In genomic region chr1:31855038-31855845, GRCh38 we compare ENCODE assay signal across 13 cellular contexts. TPM values are rescaled to one million over a fixed set of nuclear protein-coding genes. Genes with fewer than 3 reads are reported as not detected.
A peak's percentile ranks its signal among the peaks of the same experiment; 100 is the strongest.
DNase-seq lines count a peak whose midpoint lies in the region; ATAC-seq and TF ChIP-seq lines count a peak whose summit lies in the region.
"Had no signal": no experiment of that assay in that cellular context is flagged by ENCODE, and none has a peak within 500 bp of the region (broad histone marks: within the 10 kb centered on the region; RNA-seq: fewer than 3 reads in every experiment).

No MANE protein-coding gene starts in this region.

- H3K27me3 ChIP-seq in effector memory CD4-positive, alpha-beta T cell (replicated peaks; ENCODE audit: control insufficient read depth, insufficient read depth, low read length, poor library complexity, severe bottlenecking), result no peaks in the 10 kb centered on the region
- H3K27me3 ChIP-seq: SJSA1 had no signal

- peak overlapping the region; percentile 45 for H3K27ac ChIP-seq in 22Rv1
- H3K27ac ChIP-seq in effector memory CD4-positive, alpha-beta T cell (ENCODE audit: insufficient read depth, low read length, poor library complexity, severe bottlenecking), result no peak overlapping the region
- H3K27ac ChIP-seq: SJSA1 had no signal

- H3K9me3 ChIP-seq in effector memory CD4-positive, alpha-beta T cell (ENCODE audit: control insufficient read depth, low read length), result no peaks in the 10 kb centered on the region
- H3K9me3 ChIP-seq: SJSA1 had no signal

- TF ChIP-seq CTCF in 22Rv1 (IDR thresholded peaks at IDR 0.05) (no peak), fibroblast of mammary gland (conservative IDR thresholded peaks at IDR 0.05; ENCODE audit: control insufficient read depth, insufficient read depth, low read depth, low read length) (no peak)

- H3K36me3 ChIP-seq in effector memory CD4-positive, alpha-beta T cell (ENCODE audit: control insufficient read depth, insufficient read depth, low read length), result no peaks in the 10 kb centered on the region
- H3K36me3 ChIP-seq: SJSA1 had no signal

- no peak for ATAC-seq in HG03095 (IDR thresholded peaks at IDR 0.05; ENCODE audit: unreplicated experiment)
- ATAC-seq: activated CD8-positive, alpha-beta memory T cell treated with anti-CD3 and anti-CD28 coated beads, Interleukin-2, amount 10 ng/mL, durations not matched to agents 7 days and 5 days had no signal

- no peak overlapping the region for H3K4me3 ChIP-seq in fibroblast of mammary gland (ENCODE audit: control insufficient read depth, low read depth, low read length)
- no peak overlapping the region for H3K4me3 ChIP-seq in effector memory CD4-positive, alpha-beta T cell (ENCODE audit: insufficient read depth, low read depth, low read length, poor library complexity, severe bottlenecking)
- H3K4me3 ChIP-seq: SJSA1 had no signal

- DNase-seq in EH (ENCODE audit: low read depth) (peak; percentile 73), fibroblast of mammary gland (ENCODE audit: low read depth) (peak; percentile 51), NCI-H1436 (lab: John Stamatoyannopoulos, UW) (no peak), globus pallidus (ENCODE audit: low spot score) (no peak)
- no peak for DNase-seq in effector memory CD4-positive, alpha-beta T cell
- DNase-seq: activated CD8-positive, alpha-beta memory T cell treated with anti-CD3 and anti-CD28 coated beads, Interleukin-2, amount 10 ng/mL, durations not matched to agents 7 days and 5 days; CD4-positive, alpha-beta memory T cell; nephron progenitor cell; stimulated activated CD4-positive, alpha-beta T cell treated with anti-CD3 and anti-CD28 coated beads, Interleukin-2, amount 100 ng/mL, for 48 hours had no signal

- H3K4me1 ChIP-seq in effector memory CD4-positive, alpha-beta T cell (ENCODE audit: control insufficient read depth, insufficient read depth, low read length, poor library complexity, severe bottlenecking), result no peaks in the 10 kb centered on the region

TF ChIP-seq in PFSK-1, 5 proteins besides CTCF, POLR2A, EP300 and RAD21:
- TF ChIP-seq TAF1 (IDR thresholded peaks at IDR 0.05; ENCODE audit: borderline replicate concordance, insufficient read depth, low read length) (no peak), REST (IDR thresholded peaks at IDR 0.05; ENCODE audit: insufficient read depth in 1 of 2, low read depth in 2 of 2, low read length in 2 of 2) (0 out of 4 replicates have a peak, but pooled peaks of 1 of the 2 experiments have one; percentile 7), POLR2AphosphoS5 (IDR thresholded peaks at IDR 0.05; ENCODE audit: low read depth, low read length) (no peak), SIN3A (IDR thresholded peaks at IDR 0.05; ENCODE audit: borderline replicate concordance, insufficient read depth, low read length) (peak; percentile 62; the same call in 1 of the 2 replicates), FOXP2 (optimal IDR thresholded peaks at IDR 0.05; ENCODE audit: borderline replicate concordance, extremely low read depth, extremely low read length, insufficient read depth) (no peak)
TF ChIP-seq in PFSK-1: peak in this region for 2.

RNA-seq across cellular contexts. Expression of gene SPOCD1, which starts 39.4 kb away (rescaled TPM):
- polyA plus RNA-seq in PFSK-1 (2012; ENCODE audit: insufficient read length, low read depth), result 6.0 TPM
- polyA plus RNA-seq: CD4-positive, alpha-beta memory T cell had no signal

Comparison
In these comparisons a context has a peak if more than half of its experiments do, and no peak if none do; other contexts are left out.
1. DNase-seq: peak in EH (single experiment) and fibroblast of mammary gland (single experiment); none in NCI-H1436 (single experiment), globus pallidus (single experiment) and effector memory CD4-positive, alpha-beta T cell (0 of 3).